In the genomic region with DNA sequence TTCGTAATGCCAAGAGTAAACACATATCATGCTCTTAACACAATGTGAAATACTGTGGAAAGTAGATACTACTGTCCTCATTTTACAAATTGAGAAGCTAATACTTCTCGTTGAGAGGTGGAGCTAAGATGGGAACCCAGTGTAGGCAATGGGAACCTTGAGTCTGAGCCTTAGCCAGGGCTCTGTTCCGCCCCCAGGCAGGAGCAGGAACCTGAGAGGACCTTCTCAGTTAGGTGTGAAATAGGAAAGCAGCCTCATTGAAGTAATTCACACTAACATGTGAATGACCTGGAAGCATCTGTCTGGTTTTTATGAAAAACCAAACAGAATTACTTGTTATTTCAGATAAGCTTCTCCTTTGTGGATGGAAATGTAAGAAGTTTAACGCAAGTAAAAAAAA, we compare ENCODE assay signal across 19 cellular contexts.
"Had no signal": no experiment of that assay in that cellular context is flagged by ENCODE, and none has a peak within 500 bp of the region (broad histone marks: within the 10 kb centered on the region; RNA-seq: fewer than 3 reads in every experiment).

No MANE protein-coding gene starts in this region.

- ATAC-seq: gastroesophageal sphincter; heart right ventricle; left cardiac atrium; left lung; left ventricle myocardium superior; lower lobe of right lung; naive thymus-derived CD4-positive, alpha-beta T cell had no signal

- H3K27ac Mint-ChIP-seq: naive thymus-derived CD4-positive, alpha-beta T cell had no signal

- H3K27me3 ChIP-seq: esophagus squamous epithelium, gastroesophageal sphincter, heart right ventricle, left lung had no signal

- H3K27ac ChIP-seq: coronary artery, dorsolateral prefrontal cortex, esophagus squamous epithelium, gastroesophageal sphincter, heart right ventricle, left lung, lower lobe of right lung had no signal

- H3K4me3 Mint-ChIP-seq: naive thymus-derived CD4-positive, alpha-beta T cell had no signal

- H3K36me3 ChIP-seq: esophagus squamous epithelium, gastroesophageal sphincter, heart right ventricle, left lung, lower lobe of right lung had no signal

- DNase-seq: dermis blood vessel endothelial cell; dorsolateral prefrontal cortex; effector CD4-positive, alpha-beta T cell; effector memory CD4-positive, alpha-beta T cell; esophagus squamous epithelium; foreskin fibroblast; foreskin melanocyte; head of caudate nucleus; heart right ventricle; hippocampal formation; left cardiac atrium; left lung; left ventricle myocardium superior; lower lobe of right lung; mesenchymal stem cell; midbrain; naive thymus-derived CD4-positive, alpha-beta T cell had no signal

- H3K4me3 ChIP-seq: coronary artery, dorsolateral prefrontal cortex, esophagus squamous epithelium, gastroesophageal sphincter, heart right ventricle, left lung, lower lobe of right lung had no signal

- H3K4me1 Mint-ChIP-seq: naive thymus-derived CD4-positive, alpha-beta T cell had no signal

- H3K27me3 Mint-ChIP-seq: naive thymus-derived CD4-positive, alpha-beta T cell had no signal

- H3K9me3 ChIP-seq: esophagus squamous epithelium, gastroesophageal sphincter, heart right ventricle, lower lobe of right lung had no signal

- H3K4me1 ChIP-seq: esophagus squamous epithelium, gastroesophageal sphincter, heart right ventricle, left lung, lower lobe of right lung had no signal
